9 cellular contexts compared by ENCODE assay signal in the genomic region with DNA sequence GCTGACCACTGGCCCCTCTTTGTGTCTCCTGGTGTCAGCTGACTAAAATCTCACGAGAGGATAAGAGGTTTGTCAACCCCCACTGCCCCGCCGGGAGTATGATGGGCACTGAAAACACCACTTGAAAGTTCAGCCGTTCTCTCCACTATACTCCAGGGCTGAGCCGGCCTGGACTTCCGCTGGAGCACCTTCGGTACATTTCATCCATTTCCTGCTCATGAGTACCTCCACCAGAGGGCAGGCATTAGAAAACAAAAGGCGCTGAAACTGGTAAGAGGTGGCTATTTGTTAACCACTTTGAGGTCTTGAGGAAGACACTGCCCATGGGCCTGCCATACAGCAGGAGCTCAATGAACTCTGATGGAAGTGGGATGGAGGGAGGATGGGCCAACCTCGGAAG. TPM values are rescaled to one million over a fixed set of nuclear protein-coding genes. Genes with fewer than 3 reads are reported as not detected.
DNase-seq lines count a peak whose midpoint lies in the region; ATAC-seq and TF ChIP-seq lines count a peak whose summit lies in the region.
"Had no signal": no experiment of that assay in that cellular context is flagged by ENCODE, and none has a peak within 500 bp of the region (broad histone marks: within the 10 kb centered on the region; RNA-seq: fewer than 3 reads in every experiment).

No MANE protein-coding gene starts in this region.

- H3K9me3 ChIP-seq in cardiac muscle cell (ENCODE audit: low read depth) (no peaks in the 10 kb centered on the region), upper lobe of right lung (no peaks in the 10 kb centered on the region)

- no peak overlapping the region for H3K4me3 ChIP-seq in cardiac muscle cell
- H3K4me3 ChIP-seq in upper lobe of right lung, result no peak overlapping the region

- TF ChIP-seq CTCF in cardiac muscle cell (IDR thresholded peaks at IDR 0.05; ENCODE audit: low read depth, low read length) (peak; percentile 36), foreskin keratinocyte (conservative IDR thresholded peaks at IDR 0.05) (peak; percentile 47), upper lobe of right lung (IDR thresholded peaks at IDR 0.05) (no peak)

- H3K4me1 ChIP-seq in cardiac muscle cell (ENCODE audit: low read depth), result no peaks in the 10 kb centered on the region
- H3K4me1 ChIP-seq in foreskin keratinocyte, result no peaks in the 10 kb centered on the region
- no peaks in the 10 kb centered on the region for H3K4me1 ChIP-seq in upper lobe of right lung

- H3K27ac ChIP-seq in cardiac muscle cell (no peak overlapping the region), foreskin keratinocyte (no peak overlapping the region), upper lobe of right lung (no peak overlapping the region)

- DNase-seq in cardiac muscle cell (ENCODE audit: low read depth in 1 of 2, low spot score in 1 of 2) (peak; percentile 43 to 54), left cardiac atrium (no peak), SHP77 (lab: John Stamatoyannopoulos, UW) (peak; percentile 50 to 57), foreskin keratinocyte (no peak), upper lobe of right lung (no peak), NCI-H526 treated with DMSO at 0.1 percent for 48 hours (lab: John Stamatoyannopoulos, UW) (no peak)
- no peak for DNase-seq in effector CD8-positive, alpha-beta T cell (lab: John Stamatoyannopoulos, UW)
- no peak for DNase-seq in activated CD4-positive, alpha-beta T cell treated with anti-CD3 and anti-CD28 coated beads, Interleukin-2, amount 50 U/mL, for 48 hours
- DNase-seq: activated T-cell treated with anti-CD3 and anti-CD28 coated beads for 4 hours had no signal

- H3K36me3 ChIP-seq in cardiac muscle cell (peaks cover 22% of the 10 kb centered on the region), upper lobe of right lung (peaks cover 71% of the 10 kb centered on the region)

- intact Hi-C loops in left cardiac atrium (cut with DNase I) (loop anchor here in 1 of 2 donors (10.0 kb wide), 1 partner anchor 208 kb away; no protein-coding TSS in a partner anchor), upper lobe of right lung (cut with DNase I) (no loop called here)

- no peaks in the 10 kb centered on the region for H3K27me3 ChIP-seq in cardiac muscle cell
- H3K27me3 ChIP-seq in foreskin keratinocyte, result no peaks in the 10 kb centered on the region
- no peaks in the 10 kb centered on the region for H3K27me3 ChIP-seq in upper lobe of right lung

- no peak for ATAC-seq in left cardiac atrium
- ATAC-seq in foreskin keratinocyte, result no peak
- ATAC-seq in upper lobe of right lung, result peak; percentile 47

RNA-seq across cellular contexts. Expression of gene ANKRD60, which starts 17.9 kb away (rescaled TPM):
- total RNA-seq in cardiac muscle cell, result not detected in 2 replicates
- not detected in 2 replicates for polyA plus RNA-seq in cardiac muscle cell
- total RNA-seq in left cardiac atrium, result not detected
- not detected in 2 replicates for total RNA-seq in foreskin keratinocyte
- polyA plus RNA-seq in foreskin keratinocyte, result not detected in 2 replicates
- not detected for total RNA-seq in upper lobe of right lung

Comparison
In these comparisons a context has a peak if more than half of its experiments do, and no peak if none do; other contexts are left out.
1. DNase-seq: peak in cardiac muscle cell (2 of 2) and SHP77 (2 of 2); none in left cardiac atrium (single experiment), foreskin keratinocyte (0 of 2), upper lobe of right lung (single experiment), effector CD8-positive, alpha-beta T cell (single experiment), NCI-H526 treated with DMSO at 0.1 percent for 48 hours (single experiment) and activated CD4-positive, alpha-beta T cell treated with anti-CD3 and anti-CD28 coated beads, Interleukin-2, amount 50 U/mL, for 48 hours (0 of 2).